Comparison of ENCODE assay signal across 8 cellular contexts in the genomic region with DNA sequence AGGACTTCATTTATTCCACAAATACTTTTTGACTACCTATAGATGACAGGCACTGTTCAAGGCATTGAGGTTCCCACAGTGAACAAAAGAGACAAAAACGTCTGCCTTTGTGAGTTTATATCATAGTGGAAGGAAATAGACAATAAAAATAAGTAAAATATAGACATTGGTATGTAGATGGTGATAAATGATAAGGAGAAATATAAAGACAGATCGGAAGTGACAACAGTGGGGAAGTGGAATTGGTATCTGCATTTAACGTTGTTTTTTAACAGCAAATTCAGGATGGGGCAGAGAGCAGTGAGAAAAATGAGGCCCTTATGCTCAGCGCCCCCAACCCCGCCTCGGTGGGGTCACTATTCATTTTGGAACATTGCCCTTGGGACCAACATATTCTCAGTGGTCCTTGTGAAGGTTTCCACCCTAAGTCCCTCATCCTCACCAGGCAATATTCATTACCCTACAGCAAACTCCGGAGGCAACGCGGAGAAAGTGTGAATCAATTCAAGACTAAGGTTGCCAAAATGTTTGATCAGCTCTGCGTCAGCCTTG. TPM values are rescaled to one million over a fixed set of nuclear protein-coding genes. Genes with fewer than 3 reads are reported as not detected.
DNase-seq lines count a peak whose midpoint lies in the region; ATAC-seq, FAIRE-seq and TF ChIP-seq lines count a peak whose summit lies in the region.

No MANE protein-coding gene starts in this region.

- H3K4me2 ChIP-seq in DND-41 (ENCODE audit: insufficient read depth, low read length) (peak overlapping the region; percentile 81), neural cell (ENCODE audit: low read length) (peak overlapping the region; percentile 66)

- H3K9ac ChIP-seq in DND-41 (ENCODE audit: low read depth, low read length) = peak overlapping the region; percentile 74
- peak overlapping the region; percentile 24; the same call in 1 of the 2 replicates for H3K9ac ChIP-seq in HUES48 (ENCODE audit: low read depth, low read length)
- H3K9ac ChIP-seq in neural cell (ENCODE audit: low read length) = peak overlapping the region; percentile 66

- H3K27me3 ChIP-seq in DND-41 (ENCODE audit: insufficient read depth, low read length, poor library complexity) (no peaks in the 10 kb centered on the region), HUES48 (ENCODE audit: control insufficient read depth, insufficient read depth, low read length) (no peaks in the 10 kb centered on the region), neural cell (ENCODE audit: insufficient read depth, low read depth, low read length) (no peaks in the 10 kb centered on the region)

- DNase-seq in DND-41 (no peak), NCI-H2107 (lab: John Stamatoyannopoulos, UW) (no peak), mesenteric fat pad (ENCODE audit: low spot score) (no peak), D721Med (ENCODE audit: insufficient read length, low spot score) (no peak)

- no peak for TF ChIP-seq RAD21 in neural cell (conservative IDR thresholded peaks at IDR 0.05)

- no peaks in the 10 kb centered on the region for H3K9me2 ChIP-seq in neural cell (ENCODE audit: insufficient read depth, low read length)

- H3K4me1 ChIP-seq in DND-41 (ENCODE audit: insufficient read depth, low read length) = peaks cover 36% of the 10 kb centered on the region
- peaks cover 5% of the 10 kb centered on the region for H3K4me1 ChIP-seq in HUES48 (ENCODE audit: control insufficient read depth, insufficient read depth, low read length)

- TF ChIP-seq CTCF in DND-41 (IDR thresholded peaks at IDR 0.05; ENCODE audit: borderline replicate concordance, extremely low read depth, low read length, poor library complexity, severe bottlenecking) (no peak), neural cell (IDR thresholded peaks at IDR 0.05; ENCODE audit: poor library complexity, severe bottlenecking) (no peak), D721Med (IDR thresholded peaks at IDR 0.05; ENCODE audit: insufficient read depth, missing control alignments) (no peak)

- TF ChIP-seq EP300 in neural cell (conservative IDR thresholded peaks at IDR 0.05; ENCODE audit: poor library complexity, severe bottlenecking) = no peak

- H3K4me3 ChIP-seq in DND-41 (ENCODE audit: low read depth in 1 of 2, low read length in 2 of 2) (peak overlapping the region; percentile 56 to 69), HUES48 (ENCODE audit: low read depth, low read length) (peak overlapping the region; percentile 100), neural cell (ENCODE audit: low read length) (peak overlapping the region; percentile 88)

- H3K9me3 ChIP-seq in DND-41 (ENCODE audit: insufficient read depth, low read length, severe bottlenecking) (no peaks in the 10 kb centered on the region), HUES48 (ENCODE audit: control insufficient read depth, insufficient read depth, low read length) (no peaks in the 10 kb centered on the region), neural cell (ENCODE audit: low read length) (no peaks in the 10 kb centered on the region)

- H3K36me3 ChIP-seq in DND-41 (ENCODE audit: insufficient read depth, low read length) = peaks cover 29% of the 10 kb centered on the region
- H3K36me3 ChIP-seq in HUES48 (ENCODE audit: control insufficient read depth, insufficient read depth, low read length) = peaks cover 28% of the 10 kb centered on the region
- H3K36me3 ChIP-seq in neural cell (ENCODE audit: insufficient read depth, low read length) = no peaks in the 10 kb centered on the region

- peaks cover 3% of the 10 kb centered on the region; the same call in 1 of the 2 replicates for H4K20me1 ChIP-seq in DND-41 (ENCODE audit: insufficient read depth, low read length)
- no peaks in the 10 kb centered on the region for H4K20me1 ChIP-seq in neural cell (ENCODE audit: insufficient read depth)

- ATAC-seq in DND-41 (ENCODE audit: insufficient read depth, low read depth) (no peak), HG03442 (IDR thresholded peaks at IDR 0.05; ENCODE audit: unreplicated experiment) (no peak)

- H2AFZ ChIP-seq in DND-41 (ENCODE audit: low read depth, low read length) (peak overlapping the region; percentile 75), neural cell (ENCODE audit: low read depth, low read length) (peak overlapping the region; percentile 62)

- no peaks in the 10 kb centered on the region for H3F3A ChIP-seq in neural cell (ENCODE audit: insufficient read depth, low read length, poor library complexity, severe bottlenecking)

- H3K27ac ChIP-seq in DND-41 (ENCODE audit: low read length) (peak overlapping the region; percentile 82), HUES48 (ENCODE audit: low read depth, low read length) (peak overlapping the region; percentile 59), cingulate gyrus (ENCODE audit: low read depth, low read length) (peak overlapping the region; percentile 87), neural cell (ENCODE audit: low read length) (peak overlapping the region; percentile 53)

- FAIRE-seq in D721Med (lab: Jason Lieb, UNC) = no peak

- H3K79me2 ChIP-seq in DND-41 (ENCODE audit: insufficient read depth, low read length) = peaks cover 52% of the 10 kb centered on the region
- peaks cover 10% of the 10 kb centered on the region for H3K79me2 ChIP-seq in neural cell (replicated peaks; ENCODE audit: insufficient read depth, low read length)

TF ChIP-seq in neural cell, 6 proteins besides CTCF, POLR2A, EP300 and RAD21:
- no peak for TF ChIP-seq EZH2 (IDR thresholded peaks at IDR 0.05; ENCODE audit: borderline replicate concordance, insufficient read depth, low read length, poor library complexity, severe bottlenecking)
- TF ChIP-seq SMC3 (conservative IDR thresholded peaks at IDR 0.05; ENCODE audit: poor library complexity) = no peak
- no peak for TF ChIP-seq POLR2AphosphoS5 (IDR thresholded peaks at IDR 0.05)
- TF ChIP-seq TAF1 (IDR thresholded peaks at IDR 0.05; ENCODE audit: low read depth) = no peak
- TF ChIP-seq MXI1 (conservative IDR thresholded peaks at IDR 0.05; ENCODE audit: poor library complexity, severe bottlenecking) = no peak
- TF ChIP-seq, protein P1, sequence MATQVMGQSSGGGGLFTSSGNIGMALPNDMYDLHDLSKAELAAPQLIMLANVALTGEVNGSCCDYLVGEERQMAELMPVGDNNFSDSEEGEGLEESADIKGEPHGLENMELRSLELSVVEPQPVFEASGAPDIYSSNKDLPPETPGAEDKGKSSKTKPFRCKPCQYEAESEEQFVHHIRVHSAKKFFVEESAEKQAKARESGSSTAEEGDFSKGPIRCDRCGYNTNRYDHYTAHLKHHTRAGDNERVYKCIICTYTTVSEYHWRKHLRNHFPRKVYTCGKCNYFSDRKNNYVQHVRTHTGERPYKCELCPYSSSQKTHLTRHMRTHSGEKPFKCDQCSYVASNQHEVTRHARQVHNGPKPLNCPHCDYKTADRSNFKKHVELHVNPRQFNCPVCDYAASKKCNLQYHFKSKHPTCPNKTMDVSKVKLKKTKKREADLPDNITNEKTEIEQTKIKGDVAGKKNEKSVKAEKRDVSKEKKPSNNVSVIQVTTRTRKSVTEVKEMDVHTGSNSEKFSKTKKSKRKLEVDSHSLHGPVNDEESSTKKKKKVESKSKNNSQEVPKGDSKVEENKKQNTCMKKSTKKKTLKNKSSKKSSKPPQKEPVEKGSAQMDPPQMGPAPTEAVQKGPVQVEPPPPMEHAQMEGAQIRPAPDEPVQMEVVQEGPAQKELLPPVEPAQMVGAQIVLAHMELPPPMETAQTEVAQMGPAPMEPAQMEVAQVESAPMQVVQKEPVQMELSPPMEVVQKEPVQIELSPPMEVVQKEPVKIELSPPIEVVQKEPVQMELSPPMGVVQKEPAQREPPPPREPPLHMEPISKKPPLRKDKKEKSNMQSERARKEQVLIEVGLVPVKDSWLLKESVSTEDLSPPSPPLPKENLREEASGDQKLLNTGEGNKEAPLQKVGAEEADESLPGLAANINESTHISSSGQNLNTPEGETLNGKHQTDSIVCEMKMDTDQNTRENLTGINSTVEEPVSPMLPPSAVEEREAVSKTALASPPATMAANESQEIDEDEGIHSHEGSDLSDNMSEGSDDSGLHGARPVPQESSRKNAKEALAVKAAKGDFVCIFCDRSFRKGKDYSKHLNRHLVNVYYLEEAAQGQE (IDR thresholded peaks at IDR 0.05; ENCODE audit: borderline replicate concordance) = no peak

RNA-seq across cellular contexts. Expression of a gene that starts 0.6 kb away (rescaled TPM):
- 30.2 and 43.3 TPM in 2 replicates for polyA plus RNA-seq in neural cell
- polyA minus RNA-seq in neural cell = 47.5 and 49.2 TPM in 2 replicates
- 35.9 TPM for total RNA-seq in mesenteric fat pad

RNA-seq across cellular contexts. Expression of a gene that starts 33.4 kb away (rescaled TPM):
- 0.46 and 1.8 TPM in 2 replicates for polyA plus RNA-seq in neural cell
- 1.7 and 2.7 TPM in 2 replicates for polyA minus RNA-seq in neural cell
- 5.1 TPM for total RNA-seq in mesenteric fat pad

RNA-seq across cellular contexts. Expression of a gene that starts 52.8 kb away (rescaled TPM):
- 28.1 and 30.4 TPM in 2 replicates for polyA plus RNA-seq in neural cell
- 83.8 and 92.1 TPM in 2 replicates for polyA minus RNA-seq in neural cell
- total RNA-seq in mesenteric fat pad = 65.2 TPM

Comparison
In these comparisons a context has a peak if more than half of its experiments do, and no peak if none do; other contexts are left out.
1. H3K9ac ChIP-seq: peak in every context shown above with its lines; median percentile 74 in DND-41; 66 in neural cell; 24 in HUES48.